In the genomic region with DNA sequence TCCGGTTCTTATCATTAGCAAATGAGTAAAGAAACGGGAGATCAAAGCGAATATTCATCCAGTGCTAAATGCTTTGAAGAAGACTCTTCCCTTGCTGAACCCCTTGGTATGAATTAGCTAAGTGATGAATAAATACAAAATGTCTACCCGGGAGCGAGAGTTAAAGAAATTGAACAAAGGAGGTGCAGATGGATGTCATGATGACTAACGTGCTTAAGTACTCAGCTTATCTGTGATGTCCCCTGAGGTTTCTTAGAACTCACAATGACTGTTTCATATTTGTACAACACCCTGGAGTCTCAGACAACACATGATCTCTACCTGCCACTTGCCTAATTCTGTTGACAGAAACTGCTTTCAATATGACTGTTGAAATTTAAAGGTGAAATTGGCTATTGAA, we compare ENCODE assay signal across 21 cellular contexts.
A peak's percentile ranks its signal among the peaks of the same experiment; 100 is the strongest.
DNase-seq lines count a peak whose midpoint lies in the region; ATAC-seq and TF ChIP-seq lines count a peak whose summit lies in the region.
"Had no signal": no experiment of that assay in that cellular context is flagged by ENCODE, and none has a peak within 500 bp of the region (broad histone marks: within the 10 kb centered on the region; RNA-seq: fewer than 3 reads in every experiment).

No MANE protein-coding gene starts in this region.

- peaks cover 12% of the 10 kb centered on the region for H3K4me1 Mint-ChIP-seq in Caco-2 (ENCODE audit: low read depth, unreplicated experiment)
- H3K4me1 Mint-ChIP-seq: CD8-positive, alpha-beta memory T cell; natural killer cell had no signal

- peak overlapping the region; percentile 43 for H3K4me3 Mint-ChIP-seq in Caco-2 (ENCODE audit: unreplicated experiment)
- H3K4me3 Mint-ChIP-seq: CD8-positive, alpha-beta memory T cell; natural killer cell had no signal

- no peak for TF ChIP-seq CTCF in Caco-2 (IDR thresholded peaks at IDR 0.05; ENCODE audit: insufficient read depth in 1 of 2, low read depth in 1 of 2, low read length in 1 of 2, severe bottlenecking in 1 of 2, unreplicated experiment in 1 of 2)

- CTCF ChIA-PET in Caco-2 (lab: Charles Lee): no interaction called here

- H3K9me3 ChIP-seq in Caco-2: no peaks in the 10 kb centered on the region
- H3K9me3 ChIP-seq: psoas muscle, suprapubic skin had no signal

- ATAC-seq in GM18858 (IDR thresholded peaks at IDR 0.05; ENCODE audit: unreplicated experiment) (peak; percentile 67), HG03135 (IDR thresholded peaks at IDR 0.05; ENCODE audit: unreplicated experiment) (no peak), HG02840 (IDR thresholded peaks at IDR 0.05; ENCODE audit: low FRiP score, unreplicated experiment) (no peak), HG03139 (IDR thresholded peaks at IDR 0.05; ENCODE audit: unreplicated experiment) (no peak)
- ATAC-seq: natural killer cell, psoas muscle had no signal

- H3K4me3 ChIP-seq in Caco-2 (ENCODE audit: low read depth, low read length): no peak overlapping the region
- H3K4me3 ChIP-seq: psoas muscle, suprapubic skin had no signal

- POLR2A ChIA-PET in Caco-2 (lab: Charles Lee): no interaction called here

- H3K36me3 Mint-ChIP-seq in Caco-2 (ENCODE audit: insufficient read depth, unreplicated experiment): no peaks in the 10 kb centered on the region
- H3K36me3 Mint-ChIP-seq: CD8-positive, alpha-beta memory T cell; natural killer cell had no signal

- H3K27me3 Mint-ChIP-seq in Caco-2 (ENCODE audit: insufficient read depth, unreplicated experiment): no peaks in the 10 kb centered on the region

- H3K4me1 ChIP-seq in Caco-2: peaks cover 15% of the 10 kb centered on the region
- H3K4me1 ChIP-seq: psoas muscle, suprapubic skin had no signal

- BruUV-seq in Caco-2 (replicated peaks; lab: Mats Ljungman, UMichigan): no TSS peak

- intact Hi-C loops in Caco-2 (cut with micrococcal nuclease; ENCODE audit: unreplicated experiment): no loop called here

- H3K9me3 Mint-ChIP-seq in Caco-2 (ENCODE audit: unreplicated experiment): peaks cover 10% of the 10 kb centered on the region

- peak in 1 of 2 experiments; percentile 25 for DNase-seq in Caco-2
- DNase-seq in NCI-H1436 treated with DMSO at 0.1 percent for 48 hours (lab: John Stamatoyannopoulos, UW): peak; percentile 80
- peak; percentile 2 for DNase-seq in astrocyte of the hippocampus (ENCODE audit: low read depth, low spot score)
- DNase-seq in DMS79 treated with DMSO at 0.1 percent for 48 hours (lab: John Stamatoyannopoulos, UW): no peak
- DNase-seq: activated CD4-positive, alpha-beta T cell treated with anti-CD3 and anti-CD28 coated beads, Interleukin-2, amount 50 U/mL, for 48 hours; activated naive CD4-positive, alpha-beta T cell treated with Interleukin-2 at 50 U/mL for 16 hours; activated T-cell treated with anti-CD3 and anti-CD28 coated beads, Interleukin-2, amount 50 U/mL, for 1 hour; CD8-positive, alpha-beta memory T cell; KBM-7; mesenchymal stem cell; MV-4-11; natural killer cell; NCI-H2227 treated with DMSO at 0.1 percent for 48 hours; psoas muscle; Right ventricle myocardium superior; T-helper 1 cell had no signal

- no peaks in the 10 kb centered on the region for H3K36me3 ChIP-seq in Caco-2 (ENCODE audit: control insufficient read depth, insufficient read depth, low read length)
- H3K36me3 ChIP-seq: suprapubic skin had no signal

- no peaks in the 10 kb centered on the region for H3K27me3 ChIP-seq in Caco-2 (replicated peaks; ENCODE audit: control insufficient read depth, insufficient read depth, low read length)

- H3K27ac Mint-ChIP-seq in Caco-2 (ENCODE audit: unreplicated experiment): no peak overlapping the region
- H3K27ac Mint-ChIP-seq: CD8-positive, alpha-beta memory T cell; natural killer cell had no signal
